Comparison of ENCODE assay signal across 8 cellular contexts in the genomic region with DNA sequence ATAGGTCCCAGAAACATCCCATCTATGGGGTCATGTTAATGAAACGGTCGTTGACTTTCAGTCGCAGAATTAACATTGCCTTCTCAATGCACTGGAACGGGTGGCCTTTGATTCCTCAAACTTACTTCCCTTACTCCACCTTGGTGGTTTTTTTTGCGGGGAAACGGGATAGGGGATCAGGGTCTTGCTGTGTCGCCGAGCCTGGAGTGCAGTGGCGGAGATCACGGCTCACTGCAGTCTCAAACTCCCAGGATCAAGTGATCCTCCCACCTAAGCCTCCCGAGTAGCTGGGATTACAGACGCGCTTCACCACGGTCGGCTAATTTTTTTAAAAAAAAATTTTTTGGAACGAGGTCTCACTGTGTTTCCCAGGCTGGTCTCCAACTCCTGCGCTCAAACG. TPM values are rescaled to one million over a fixed set of nuclear protein-coding genes. Genes with fewer than 3 reads are reported as not detected.
A peak's percentile ranks its signal among the peaks of the same experiment; 100 is the strongest.
DNase-seq lines count a peak whose midpoint lies in the region; ATAC-seq and TF ChIP-seq lines count a peak whose summit lies in the region.

No MANE protein-coding gene starts in this region.

- H3K4me3 ChIP-seq in adrenal gland (peak overlapping the region; percentile 26 to 84 (median 50)), right lobe of liver (peak overlapping the region; percentile 83 to 98 (median 94)), upper lobe of left lung (peak overlapping the region; percentile 96 to 99 (median 96))

- WGBS in adrenal gland, 4 donors, result 1 to 2% (median 1%) methylated on average over 11 to 18 of the region's 18 CpGs
- WGBS in right lobe of liver (ENCODE audit: insufficient coverage, low coverage, low lambda C conversion rate, missing lambda C conversion rate), result under 1% methylated on average over 18 of the region's 18 CpGs
- 1 to 2% methylated on average over 18 of the region's 18 CpGs for WGBS in upper lobe of left lung, 2 donors

- intact Hi-C loops in adrenal gland (cut with DNase I) (loop anchor here (5.0 to 10.0 kb wide), 3 partner anchors 397 to 647 kb away; no protein-coding TSS in a partner anchor), right lobe of liver (cut with DNase I) (no loop called here), posterior vena cava (cut with DNase I) (loop anchor here (5.0 to 10.0 kb wide), 3 partner anchors 395 to 647 kb away; no protein-coding TSS in a partner anchor)

- H3K9me3 Mint-ChIP-seq in activated naive CD4-positive, alpha-beta T cell treated with anti-CD3 and anti-CD28 coated beads, Interleukin-2, amount 50 U/mL, for 24 hours, result no peaks in the 10 kb centered on the region

- no peaks in the 10 kb centered on the region for H3K9me3 ChIP-seq in adrenal gland (replicated peaks in 1 of 3)
- no peaks in the 10 kb centered on the region for H3K9me3 ChIP-seq in right lobe of liver
- H3K9me3 ChIP-seq in upper lobe of left lung, result no peaks in the 10 kb centered on the region

- no peak for TF ChIP-seq EP300 in upper lobe of left lung (IDR thresholded peaks at IDR 0.05)

- no peaks in the 10 kb centered on the region for H3K27me3 Mint-ChIP-seq in activated naive CD4-positive, alpha-beta T cell treated with anti-CD3 and anti-CD28 coated beads, Interleukin-2, amount 50 U/mL, for 24 hours

- TF ChIP-seq CTCF in adrenal gland (IDR thresholded peaks at IDR 0.05), result no peak
- TF ChIP-seq CTCF in right lobe of liver (IDR thresholded peaks at IDR 0.05), result no peak
- no peak for TF ChIP-seq CTCF in upper lobe of left lung (IDR thresholded peaks at IDR 0.05)

- peaks cover 0 to 11% of the 10 kb centered on the region in 2 donors for H3K36me3 ChIP-seq in adrenal gland (replicated peaks in 1 of 2)
- peaks cover 0 to 20% (median 3%) of the 10 kb centered on the region in 4 donors for H3K36me3 ChIP-seq in right lobe of liver
- peaks cover 0 to 17% (median 12%) of the 10 kb centered on the region in 4 donors for H3K36me3 ChIP-seq in upper lobe of left lung

- no peak for ATAC-seq in right lobe of liver
- ATAC-seq in upper lobe of left lung (ENCODE audit: low FRiP score in 2 of 2), result no peak
- ATAC-seq in GM18858 (IDR thresholded peaks at IDR 0.05; ENCODE audit: unreplicated experiment), result no peak

- peak overlapping the region; percentile 96 for H3K4me3 Mint-ChIP-seq in activated naive CD4-positive, alpha-beta T cell treated with anti-CD3 and anti-CD28 coated beads, Interleukin-2, amount 50 U/mL, for 24 hours

- peak overlapping the region; percentile 95 for H3K27ac Mint-ChIP-seq in activated naive CD4-positive, alpha-beta T cell treated with anti-CD3 and anti-CD28 coated beads, Interleukin-2, amount 50 U/mL, for 24 hours

- H3K4me1 Mint-ChIP-seq in activated naive CD4-positive, alpha-beta T cell treated with anti-CD3 and anti-CD28 coated beads, Interleukin-2, amount 50 U/mL, for 24 hours, result peaks cover 67% of the 10 kb centered on the region

- peaks cover 2% of the 10 kb centered on the region for H3K36me3 Mint-ChIP-seq in activated naive CD4-positive, alpha-beta T cell treated with anti-CD3 and anti-CD28 coated beads, Interleukin-2, amount 50 U/mL, for 24 hours

- no peaks in the 10 kb centered on the region for H3K27me3 ChIP-seq in adrenal gland
- no peaks in the 10 kb centered on the region for H3K27me3 ChIP-seq in right lobe of liver
- no peaks in the 10 kb centered on the region for H3K27me3 ChIP-seq in upper lobe of left lung

- H3K4me1 ChIP-seq in adrenal gland (replicated peaks in 1 of 2) (peaks cover 7 to 24% of the 10 kb centered on the region in 2 donors), right lobe of liver (peaks cover 0 to 25% (median 7%) of the 10 kb centered on the region in 4 donors), upper lobe of left lung (peaks cover 11 to 40% (median 16%) of the 10 kb centered on the region in 4 donors)

- DNase-seq in activated naive CD4-positive, alpha-beta T cell treated with Interleukin-2 at 50 U/mL for 16 hours, result no peak
- DNase-seq in adrenal gland (peak in 2 of 7 donors; percentile 9 to 20), right lobe of liver (no peak), upper lobe of left lung (no peak), posterior vena cava (ENCODE audit: low spot score) (no peak), AML-193 (lab: John Stamatoyannopoulos, UW) (no peak)

- H3K27ac ChIP-seq in adrenal gland (peak overlapping the region; percentile 59 to 93 (median 83)), right lobe of liver (peak overlapping the region in 2 of 3 donors; percentile 85 to 92), upper lobe of left lung (peak overlapping the region; percentile 88 to 94 (median 90))

- TF ChIP-seq POLR2A in adrenal gland (IDR thresholded peaks at IDR 0.05), result no peak
- no peak for TF ChIP-seq POLR2A in right lobe of liver (IDR thresholded peaks at IDR 0.05)
- no peak for TF ChIP-seq POLR2A in upper lobe of left lung (IDR thresholded peaks at IDR 0.05)

RNA-seq across cellular contexts. Expression of gene ATG16L1, which starts 0.8 kb away (rescaled TPM):
- total RNA-seq in adrenal gland (10 to 100 TPM; 10.9 to 37.7 (median 22.6) TPM), right lobe of liver (10 to 100 TPM; 14.7 to 20.2 (median 17.9) TPM), upper lobe of left lung (10 to 100 TPM; 22.8 to 33.3 (median 26.4) TPM), posterior vena cava (10 to 100 TPM; 19.9 to 22.8 TPM)
- 10 to 100 TPM; 10.0 to 15.9 (median 12.9) TPM for polyA plus RNA-seq in adrenal gland

RNA-seq across cellular contexts. Expression of gene SAG, which starts 55.4 kb away (rescaled TPM):
- total RNA-seq in adrenal gland (not detected), right lobe of liver (not detected), upper lobe of left lung (under 1 TPM in 1 of 6 donors, not detected in 5; 0.17 TPM), posterior vena cava (not detected)
- polyA plus RNA-seq in adrenal gland, result under 1 TPM in 1 of 3 donors, not detected in 2; 0.20 TPM

Comparison
In these comparisons a context has a peak if more than half of its experiments do, and no peak if none do; other contexts are left out.
1. intact Hi-C loops: an anchor here in adrenal gland (5.0 to 10.0 kb wide) and posterior vena cava (5.0 to 10.0 kb wide); none called in right lobe of liver.